ENCODE assay signal across 8 cellular contexts in genomic region chr15:51621917-51622268, GRCh38. TPM values are rescaled to one million over a fixed set of nuclear protein-coding genes. Genes with fewer than 3 reads are reported as not detected.
DNase-seq lines count a peak whose midpoint lies in the region; ATAC-seq, FAIRE-seq and TF ChIP-seq lines count a peak whose summit lies in the region.

No MANE protein-coding gene starts in this region.

- DNase-seq in CMK (ENCODE audit: low read depth) (peak; percentile 26), GM19238 (ENCODE audit: insufficient read length, low spot score) (peak; percentile 28), SK-N-DZ (ENCODE audit: low spot score) (peak; percentile 64), GM12878 (ENCODE audit: low read depth, low spot score) (no peak), hypothalamus (lab: John Stamatoyannopoulos, UW) (peak in 45 of 51 donors; percentile 6 to 78 (median 54)), renal cortical epithelial cell (ENCODE audit: low read depth) (peak; percentile 25), GM19240 (ENCODE audit: insufficient read length, low spot score) (no peak)

- H3K79me2 ChIP-seq in GM12878 (ENCODE audit: control insufficient read depth, insufficient read depth, low read length): peaks cover 5% of the 10 kb centered on the region

- no peak for FAIRE-seq in GM12878 (lab: Jason Lieb, UNC)

- SMC1A ChIA-PET in GM12878 (lab: Charles Lee; ENCODE audit: uncharacterized antibody, unreplicated experiment): interaction anchor here (1.0 to 4.2 kb wide), 10 partner anchors 11 to 155 kb away, joined by 3 to 18 read pairs (median 4); no protein-coding TSS in a partner anchor

- TF ChIP-seq RAD21 in GM12878 (IDR thresholded peaks at IDR 0.05; ENCODE audit: insufficient read depth, low read depth, low read length): no peak

- H3K27ac ChIP-seq in GM12878 (ENCODE audit: control insufficient read depth, insufficient read depth): peak overlapping the region; percentile 64

- WGBS in GM12878 (ENCODE audit: insufficient coverage, insufficient replicate concordance, low lambda C conversion rate, missing lambda C conversion rate): 1% methylated on average over 20 of the region's 21 CpGs

- in situ Hi-C loops in GM12878 (cut with MboI): no loop called here

- H2AFZ ChIP-seq in GM12878 (ENCODE audit: control insufficient read depth, low read depth, low read length): peak overlapping the region; percentile 88

- no peaks in the 10 kb centered on the region for H4K20me1 ChIP-seq in GM12878 (ENCODE audit: control insufficient read depth, insufficient read depth)

- peak overlapping the region; percentile 75 for H3K4me3 ChIP-seq in GM12878

- H3K27me3 ChIP-seq in GM12878 (replicated peaks in 1 of 2; ENCODE audit: control insufficient read depth in 2 of 2, insufficient read depth in 2 of 2, low read length in 1 of 2): no peaks in the 10 kb centered on the region

- H3K9ac ChIP-seq in GM12878 (ENCODE audit: control insufficient read depth, insufficient read depth, low read length): peak overlapping the region; percentile 64

- no peaks in the 10 kb centered on the region for H3K36me3 ChIP-seq in GM12878 (ENCODE audit: control insufficient read depth in 2 of 2, insufficient read depth in 2 of 2, low read length in 1 of 2)

- H3K4me2 ChIP-seq in GM12878 (ENCODE audit: control insufficient read depth, insufficient read depth): peak overlapping the region; percentile 94

- peaks cover 2% of the 10 kb centered on the region; the same call in 1 of the 3 replicates for H3K9me3 ChIP-seq in GM12878 (replicated peaks; ENCODE audit: control insufficient read depth, insufficient read depth, low read length)

- peak in 2 of 3 experiments; percentile 3 to 9; a peak in 1 of 6 replicates for TF ChIP-seq CTCF in GM12878 (IDR thresholded peaks at IDR 0.05 in 2 of 3, conservative IDR thresholded peaks at IDR 0.05 in 1 of 3; ENCODE audit: control insufficient read depth in 2 of 3, extremely low read depth in 1 of 3, insufficient read depth in 1 of 3, low read depth in 3 of 3, low read length in 3 of 3)

- 0 out of 4 replicates have a peak, but pooled peaks of 1 of the 2 experiments have one; percentile 9 for TF ChIP-seq EP300 in GM12878 (IDR thresholded peaks at IDR 0.05; ENCODE audit: borderline replicate concordance in 1 of 2, control insufficient read depth in 1 of 2, low read depth in 2 of 2, low read length in 2 of 2)

- H3K4me1 ChIP-seq in GM12878 (ENCODE audit: control insufficient read depth, insufficient read depth, low read length): peaks cover 30% of the 10 kb centered on the region

- ATAC-seq in HG03432 (IDR thresholded peaks at IDR 0.05; ENCODE audit: unreplicated experiment) (peak; percentile 44), GM12878 (peak; percentile 68)

- no TSS peak for BruUV-seq in GM12878 (replicated peaks; lab: Mats Ljungman, UMichigan)

- POLR2A ChIA-PET in GM12878 (lab: Charles Lee): interaction anchor here (1.0 to 2.6 kb wide), 5 partner anchors 8 to 115 kb away, joined by 3 to 11 read pairs (median 3); partner anchors contain the start of gene LYSMD2

- RAD21 ChIA-PET in GM12878 (lab: Charles Lee; ENCODE audit: unreplicated experiment): interaction anchor here (0.9 to 4.2 kb wide), 8 partner anchors 20 to 113 kb away, joined by 3 to 21 read pairs (median 4); no protein-coding TSS in a partner anchor

- intact Hi-C loops in GM12878 (cut with micrococcal nuclease; ENCODE audit: unreplicated experiment): loop anchor here (2.0 to 10.0 kb wide), 2 partner anchors 85 to 113 kb away; partner anchors contain the start of gene LYSMD2

- TF ChIP-seq POLR2A in GM12878 (IDR thresholded peaks at IDR 0.05; ENCODE audit: low read depth, low read length): no peak

- CTCF ChIA-PET in GM12878 (lab: Yijun Ruan, JAX): interaction anchor here (1.1 to 3.4 kb wide), 9 partner anchors 28 to 606 kb away, joined by 3 to 35 read pairs (median 7); no protein-coding TSS in a partner anchor

TF ChIP-seq in GM12878, 131 proteins besides CTCF, POLR2A, EP300 and RAD21 (continues in another document):
- peak; percentile 70 for TF ChIP-seq IRF5 (IDR thresholded peaks at IDR 0.05; ENCODE audit: borderline replicate concordance)
- TF ChIP-seq MLLT1 (IDR thresholded peaks at IDR 0.05): 0 out of 2 replicates have a peak, but pooled peaks have one; percentile 61
- TF ChIP-seq MTA3 (IDR thresholded peaks at IDR 0.05; ENCODE audit: borderline replicate concordance, low read length): 0 out of 2 replicates have a peak, but pooled peaks have one; percentile 45
- TF ChIP-seq LARP7 (IDR thresholded peaks at IDR 0.05): no peak; the same call in 1 of the 2 replicates
- TF ChIP-seq NFIC (IDR thresholded peaks at IDR 0.05; ENCODE audit: low read depth, low read length): peak; percentile 33; the same call in 1 of the 2 replicates
- no peak for TF ChIP-seq SMAD5 (IDR thresholded peaks at IDR 0.05; ENCODE audit: low read depth)
- TF ChIP-seq PAX5 (IDR thresholded peaks at IDR 0.05; ENCODE audit: borderline replicate concordance, low read depth, low read length): peak; percentile 29; the same call in 1 of the 2 replicates
- peak; percentile 85 for TF ChIP-seq RUNX3 (IDR thresholded peaks at IDR 0.05; ENCODE audit: low read length)
- 0 out of 2 replicates have a peak, but pooled peaks have one; percentile 24 for TF ChIP-seq PML (IDR thresholded peaks at IDR 0.05; ENCODE audit: low read length)
- no peak for TF ChIP-seq ZNF622 (IDR thresholded peaks at IDR 0.05)

RNA-seq across cellular contexts. Expression of gene DMXL2, which starts 0.7 kb away (rescaled TPM):
- 77.4 and 88.4 TPM in 2 replicates for polyA plus RNA-seq in SK-N-DZ (2014; cell fraction: cytosol; rRNA removed)
- polyA plus RNA-seq in SK-N-DZ (2014; cell fraction: nucleus; rRNA removed): 232 and 271 TPM in 2 replicates
- total RNA-seq in GM12878 (2013; cell fraction: nucleolus; rRNA removed): 210 and 228 TPM in 2 replicates
- total RNA-seq in GM12878 (2014; rRNA removed) (30.7 and 37.8 TPM in 2 replicates), GM12878 (2014; rRNA removed; fragmentation: Illumina TruSeq; extraction: Trizol) (29.6 and 34.6 TPM in 2 replicates), GM12878 (2021) (22.6 and 25.3 TPM in 2 replicates), renal cortical epithelial cell (13.9 and 25.9 TPM in 2 replicates)
- 7.8 TPM for polyA plus RNA-seq in GM12878 (2011; ENCODE audit: low read depth)
- polyA plus RNA-seq in GM12878 (2011; rRNA removed) (26.6 and 34.8 TPM in 2 replicates), GM12878 (2014; fragmentation: Illumina TruSeq; extraction: Trizol) (32.1 and 61.0 TPM in 2 replicates), GM12878 (2014; fragmentation: Nextera tagmentation; extraction: Ambion mirVana) (10 to 100 TPM in 1 of 2 experiments, 1 to 10 TPM in 1; 8.5 to 12.8 TPM), GM12878 (2014; rRNA removed) (18.6 and 19.2 TPM in 2 replicates), GM12878 (2016; fragmentation: Nextera tagmentation; extraction: Ambion mirVana) (10 to 100 TPM in 1 of 2 experiments, 1 to 10 TPM in 1; 9.4 to 11.5 TPM)
- 7.5 and 9.6 TPM in 2 replicates for polyA plus RNA-seq in GM12878 (2011; cell fraction: cytosol; rRNA removed)
- 55.1 and 58.6 TPM in 2 replicates for polyA plus RNA-seq in GM12878 (2011; cell fraction: nucleus; rRNA removed)
- 10.9 and 14.5 TPM in 2 replicates for polyA plus RNA-seq in GM12878 (2012)
- 14.3 and 20.5 TPM in 2 replicates for polyA minus RNA-seq in GM12878 (2011; rRNA and poly(A)+ RNA removed)
- polyA minus RNA-seq in GM12878 (2011; cell fraction: cytosol; rRNA and poly(A)+ RNA removed): 4.3 and 5.6 TPM in 2 replicates
- 19.6 and 33.7 TPM in 2 replicates for polyA minus RNA-seq in GM12878 (2011; cell fraction: nucleus; rRNA and poly(A)+ RNA removed)

RNA-seq across cellular contexts. Expression of gene SCG3, which starts 59.4 kb away (rescaled TPM):
- polyA plus RNA-seq in SK-N-DZ (2014; cell fraction: cytosol; rRNA removed): 24.3 and 24.4 TPM in 2 replicates
- polyA plus RNA-seq in SK-N-DZ (2014; cell fraction: nucleus; rRNA removed): 9.9 and 14.3 TPM in 2 replicates
- total RNA-seq in GM12878 (2013; cell fraction: nucleolus; rRNA removed): not detected in 2 replicates
- total RNA-seq in GM12878 (2014; rRNA removed) (not detected in 2 replicates), GM12878 (2014; rRNA removed; fragmentation: Illumina TruSeq; extraction: Trizol) (not detected in 2 replicates), GM12878 (2021) (not detected in 2 replicates), renal cortical epithelial cell (0.05 TPM in 1 of 2 replicates, not detected in the other)
- polyA plus RNA-seq in GM12878 (2011; ENCODE audit: low read depth): not detected
- polyA plus RNA-seq in GM12878 (2011; rRNA removed) (not detected in 2 replicates), GM12878 (2014; fragmentation: Illumina TruSeq; extraction: Trizol) (0.03 TPM in 1 of 2 replicates, not detected in the other), GM12878 (2014; fragmentation: Nextera tagmentation; extraction: Ambion mirVana) (not detected), GM12878 (2014; rRNA removed) (not detected in 2 replicates), GM12878 (2016; fragmentation: Nextera tagmentation; extraction: Ambion mirVana) (under 1 TPM; 0.04 to 0.15 TPM)
- polyA plus RNA-seq in GM12878 (2011; cell fraction: cytosol; rRNA removed): not detected in 2 replicates
- polyA plus RNA-seq in GM12878 (2011; cell fraction: nucleus; rRNA removed): not detected in 2 replicates
- polyA plus RNA-seq in GM12878 (2012): not detected in 2 replicates
- polyA minus RNA-seq in GM12878 (2011; rRNA and poly(A)+ RNA removed): not detected in 2 replicates
- not detected in 2 replicates for polyA minus RNA-seq in GM12878 (2011; cell fraction: cytosol; rRNA and poly(A)+ RNA removed)
- polyA minus RNA-seq in GM12878 (2011; cell fraction: nucleus; rRNA and poly(A)+ RNA removed): not detected in 2 replicates

Comparison
In these comparisons a context has a peak if more than half of its experiments do, and no peak if none do; other contexts are left out.
1. DNase-seq: peak in CMK (single experiment), GM19238 (single experiment), SK-N-DZ (single experiment), hypothalamus (45 of 51) and renal cortical epithelial cell (single experiment); none in GM12878 (single experiment) and GM19240 (single experiment).